Comparison of ENCODE assay signal across 21 cellular contexts in the genomic region with DNA sequence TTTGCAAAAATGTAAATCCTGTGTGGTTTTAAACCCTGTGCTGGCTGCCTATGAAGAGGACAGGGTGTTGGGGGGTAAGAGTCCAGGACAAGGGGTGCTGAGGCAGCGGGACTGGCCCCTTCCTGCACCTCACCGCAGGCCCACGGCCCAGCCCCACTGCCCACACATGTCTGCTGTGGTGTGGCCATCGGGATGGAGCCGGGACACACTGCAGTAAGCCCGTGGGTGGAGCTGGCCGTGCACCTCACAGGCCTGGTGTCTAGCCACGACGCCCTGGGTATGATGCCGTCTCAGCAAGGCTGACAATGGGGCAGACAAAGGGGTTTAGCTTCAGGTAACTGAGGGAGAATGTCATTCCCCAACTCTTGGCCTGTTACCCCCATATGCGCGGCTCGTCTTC. TPM values are rescaled to one million over a fixed set of nuclear protein-coding genes. Genes with fewer than 3 reads are reported as not detected.
"Had no signal": no experiment of that assay in that cellular context is flagged by ENCODE, and none has a peak within 500 bp of the region (broad histone marks: within the 10 kb centered on the region; RNA-seq: fewer than 3 reads in every experiment).

No MANE protein-coding gene starts in this region.

- ATAC-seq: effector memory CD8-positive, alpha-beta T cell; gastrocnemius medialis; psoas muscle; right lobe of liver had no signal

- H3K27me3 Mint-ChIP-seq: naive B cell had no signal

- FAIRE-seq: islet of Langerhans had no signal

- DNase-seq: effector memory CD8-positive, alpha-beta T cell; gastrocnemius medialis; heart right ventricle; hypothalamus; left ventricle myocardium inferior; mesenchymal stem cell; naive B cell; psoas muscle; retina; stimulated activated CD4-positive, alpha-beta T cell treated with anti-CD3 and anti-CD28 coated beads, Interleukin-4, amount 100 ng/mL, for 24 hours; stimulated activated naive CD4-positive, alpha-beta T cell; stomach; substantia nigra; trophoblast cell had no signal

- H3K27me3 ChIP-seq: esophagus muscularis mucosa, gastrocnemius medialis, heart right ventricle, right lobe of liver, stomach had no signal

- H3K27ac Mint-ChIP-seq: effector memory CD8-positive, alpha-beta T cell; nephron had no signal

- H3K4me3 ChIP-seq: esophagus muscularis mucosa, gastrocnemius medialis, heart right ventricle, left ventricle myocardium inferior, lung, psoas muscle, right lobe of liver, stomach, thoracic aorta had no signal

- H3K4me1 ChIP-seq: gastrocnemius medialis, psoas muscle had no signal

- H3K4me3 Mint-ChIP-seq: effector memory CD8-positive, alpha-beta T cell; naive B cell; nephron had no signal

- H3K27ac ChIP-seq: epithelial cell of prostate, esophagus muscularis mucosa, gastrocnemius medialis, heart right ventricle, left ventricle myocardium inferior, psoas muscle, right lobe of liver, stomach, thoracic aorta had no signal

- H3K9me3 ChIP-seq: esophagus muscularis mucosa, gastrocnemius medialis, heart right ventricle, left ventricle myocardium inferior, psoas muscle, right lobe of liver, stomach, thoracic aorta had no signal

- H3K9me3 Mint-ChIP-seq: effector memory CD8-positive, alpha-beta T cell; naive B cell; nephron had no signal

RNA-seq across cellular contexts. Expression of a gene that starts 19.6 kb away (rescaled TPM):
- total RNA-seq: left ventricle myocardium inferior, psoas muscle had no signal
